Comparison of ENCODE assay signal across 21 cellular contexts in genomic region chr20:58403272-58403671, GRCh38. TPM values are rescaled to one million over a fixed set of nuclear protein-coding genes. Genes with fewer than 3 reads are reported as not detected.
DNase-seq lines count a peak whose midpoint lies in the region; ATAC-seq lines count a peak whose summit lies in the region.
"Had no signal": no experiment of that assay in that cellular context is flagged by ENCODE, and none has a peak within 500 bp of the region (broad histone marks: within the 10 kb centered on the region; RNA-seq: fewer than 3 reads in every experiment).

No MANE protein-coding gene starts in this region.

- H3K27ac Mint-ChIP-seq in stimulated activated memory B cell treated with anti-CD40 and anti-IgM and Interleukin-4, amounts not matched to agents 10 μg/mL and 1 μg/mL and 100 μg/mL, for 72 hours: no peak overlapping the region
- H3K27ac Mint-ChIP-seq: activated CD4-positive, alpha-beta T cell treated with anti-CD3 and anti-CD28 coated beads, Interleukin-2, amount 10 ng/mL, durations not matched to agents 7 days and 5 days; brain; IgD-negative memory B cell had no signal

- H3K27me3 Mint-ChIP-seq in stimulated activated memory B cell treated with anti-CD40 and anti-IgM and Interleukin-4, amounts not matched to agents 10 μg/mL and 1 μg/mL and 100 μg/mL, for 72 hours: no peaks in the 10 kb centered on the region
- H3K27me3 Mint-ChIP-seq: activated CD4-positive, alpha-beta T cell treated with anti-CD3 and anti-CD28 coated beads, Interleukin-2, amount 10 ng/mL, durations not matched to agents 7 days and 5 days; brain; IgD-negative memory B cell had no signal

- H3K36me3 Mint-ChIP-seq in stimulated activated memory B cell treated with anti-CD40 and anti-IgM and Interleukin-4, amounts not matched to agents 10 μg/mL and 1 μg/mL and 100 μg/mL, for 72 hours: peaks cover 7% of the 10 kb centered on the region
- H3K36me3 Mint-ChIP-seq: IgD-negative memory B cell had no signal

- DNase-seq in T-helper 2 cell (no peak), occipital lobe (lab: John Stamatoyannopoulos, UW) (no peak)
- DNase-seq: activated CD4-positive, alpha-beta T cell treated with anti-CD3 and anti-CD28 coated beads, Interleukin-2, amount 10 ng/mL, durations not matched to agents 7 days and 5 days; activated naive CD4-positive, alpha-beta T cell treated with anti-CD3 and anti-CD28 coated beads, Interleukin-2, amount 50 U/mL, for 16 hours; activated T-cell treated with anti-CD3 and anti-CD28 coated beads for 4 hours; AML-193; Calu3; cortex of kidney; foreskin melanocyte; NCI-H2081 treated with DMSO at 0.1 percent for 48 hours; NCI-H524; OCI-M1; SJCRH30 had no signal

- H3K4me1 Mint-ChIP-seq in stimulated activated memory B cell treated with anti-CD40 and anti-IgM and Interleukin-4, amounts not matched to agents 10 μg/mL and 1 μg/mL and 100 μg/mL, for 72 hours: peaks cover 19% of the 10 kb centered on the region

- ATAC-seq in GM18907 (IDR thresholded peaks at IDR 0.05; ENCODE audit: unreplicated experiment) (peak; percentile 19), GM21529 (IDR thresholded peaks at IDR 0.05; ENCODE audit: unreplicated experiment) (peak; percentile 32), HG03095 (IDR thresholded peaks at IDR 0.05; ENCODE audit: unreplicated experiment) (peak; percentile 33), HG02938 (IDR thresholded peaks at IDR 0.05; ENCODE audit: unreplicated experiment) (no peak)
- peak; percentile 73 for ATAC-seq in stimulated activated memory B cell treated with anti-CD40 and anti-IgM and Interleukin-4, amounts not matched to agents 10 μg/mL and 1 μg/mL and 100 μg/mL, for 72 hours
- ATAC-seq: left lobe of liver had no signal

- no peaks in the 10 kb centered on the region for H3K9me3 Mint-ChIP-seq in stimulated activated memory B cell treated with anti-CD40 and anti-IgM and Interleukin-4, amounts not matched to agents 10 μg/mL and 1 μg/mL and 100 μg/mL, for 72 hours
- H3K9me3 Mint-ChIP-seq: activated CD4-positive, alpha-beta T cell treated with anti-CD3 and anti-CD28 coated beads, Interleukin-2, amount 10 ng/mL, durations not matched to agents 7 days and 5 days; IgD-negative memory B cell had no signal

- no peak overlapping the region for H3K4me3 Mint-ChIP-seq in stimulated activated memory B cell treated with anti-CD40 and anti-IgM and Interleukin-4, amounts not matched to agents 10 μg/mL and 1 μg/mL and 100 μg/mL, for 72 hours
- H3K4me3 Mint-ChIP-seq: activated CD4-positive, alpha-beta T cell treated with anti-CD3 and anti-CD28 coated beads, Interleukin-2, amount 10 ng/mL, durations not matched to agents 7 days and 5 days; brain; IgD-negative memory B cell had no signal

RNA-seq across cellular contexts. Expression of gene VAPB, which starts 14.2 kb away (rescaled TPM):
- total RNA-seq in occipital lobe: 18.2 TPM
